8 cellular contexts compared by ENCODE assay signal in the genomic region with DNA sequence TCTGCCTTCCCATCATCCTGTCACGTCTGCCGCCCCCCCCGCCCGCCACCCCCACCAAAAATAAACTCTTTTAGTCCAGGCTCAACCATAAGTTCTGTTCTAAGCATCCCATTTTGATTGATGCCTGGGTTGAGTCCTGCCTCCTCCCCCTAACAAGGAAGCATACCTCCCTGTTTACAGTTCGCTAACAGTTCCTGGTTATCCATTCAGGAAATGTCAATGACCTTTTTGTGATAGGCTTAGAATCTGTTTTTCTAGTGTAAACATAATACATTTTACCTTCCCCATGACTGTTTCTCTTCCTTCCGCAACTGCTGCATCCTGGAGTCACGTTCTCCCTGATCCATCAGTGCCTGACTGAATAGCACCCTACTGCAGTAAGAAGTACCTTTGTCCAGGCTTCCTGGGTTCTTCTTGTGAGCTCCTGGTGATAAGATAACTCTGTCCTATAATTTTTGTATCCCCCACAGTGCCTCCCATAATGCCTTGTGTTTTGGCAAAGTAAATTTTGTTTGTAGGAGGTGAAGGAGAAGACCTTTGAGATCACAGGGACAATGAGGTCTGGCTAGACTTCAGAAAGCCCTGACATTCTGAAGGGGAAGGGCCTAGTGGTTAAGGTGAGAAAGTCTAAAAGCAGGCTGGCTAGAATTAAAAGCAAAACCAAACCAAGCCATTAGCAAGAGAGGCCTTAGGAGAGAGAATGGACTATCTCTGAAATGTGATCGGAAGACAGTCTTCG. TPM values are rescaled to one million over a fixed set of nuclear protein-coding genes. Genes with fewer than 3 reads are reported as not detected.
DNase-seq lines count a peak whose midpoint lies in the region; ATAC-seq, FAIRE-seq and TF ChIP-seq lines count a peak whose summit lies in the region.

No MANE protein-coding gene starts in this region.

- intact Hi-C loops in kidney (cut with DNase I), result no loop called here

- no peaks in the 10 kb centered on the region for H4K20me1 ChIP-seq in H9 (ENCODE audit: control insufficient read depth, insufficient read depth, insufficient read length)

- H2BK5ac ChIP-seq in H9 (ENCODE audit: insufficient read length, low read length), result no peak overlapping the region

- peak overlapping the region; percentile 56; the same call in 1 of the 2 replicates for H3K14ac ChIP-seq in H9 (ENCODE audit: insufficient read depth, low read length)

- no peaks in the 10 kb centered on the region for H3K9me3 ChIP-seq in H9 (ENCODE audit: control insufficient read depth, low read depth, low read length)
- no peaks in the 10 kb centered on the region for H3K9me3 ChIP-seq in kidney (ENCODE audit: control insufficient read depth in 1 of 2, low read length in 2 of 2)
- H3K9me3 ChIP-seq in suprapubic skin, result no peaks in the 10 kb centered on the region

- no peak overlapping the region for H3K4me2 ChIP-seq in H9 (ENCODE audit: insufficient read depth, insufficient read length, low read length)

- H3K9ac ChIP-seq in H9 (ENCODE audit: extremely low read depth, insufficient read length, low read length) (no peak overlapping the region), kidney (ENCODE audit: low read length in 2 of 2) (peak overlapping the region; percentile 1 to 57)

- peaks cover 0 to 5% of the 10 kb centered on the region in 2 donors for H3K36me3 ChIP-seq in kidney (ENCODE audit: control insufficient read depth in 1 of 2, insufficient read depth in 2 of 2, low read length in 2 of 2)
- H3K36me3 ChIP-seq in suprapubic skin, result peaks cover 3% of the 10 kb centered on the region

- FAIRE-seq in kidney (lab: Jason Lieb, UNC), result no peak

- H3K9me3 Mint-ChIP-seq in H9, result no peaks in the 10 kb centered on the region; a peak in 1 of 5 replicates
- no peaks in the 10 kb centered on the region for H3K9me3 Mint-ChIP-seq in activated CD8-positive, alpha-beta T cell treated with anti-CD3 and anti-CD28 coated beads, Interleukin-2, amount 10 ng/mL, durations not matched to agents 7 days and 5 days (ENCODE audit: insufficient read depth)

- H3K4me3 ChIP-seq in kidney (ENCODE audit: low read length in 2 of 2), result peak overlapping the region in 1 of 2 donors; percentile 19
- peak overlapping the region; percentile 14 for H3K4me3 ChIP-seq in suprapubic skin

- no peak overlapping the region for H4K5ac ChIP-seq in H9 (ENCODE audit: insufficient read length, low read depth, low read length)

- H3K79me2 ChIP-seq in H9 (ENCODE audit: insufficient read depth, low read length), result no peaks in the 10 kb centered on the region

- H4K8ac ChIP-seq in H9 (replicated peaks; ENCODE audit: insufficient read length, low read depth, low read length), result no peak overlapping the region

- peak overlapping the region; percentile 72 for H2BK120ac ChIP-seq in H9 (ENCODE audit: low read depth, low read length, poor library complexity, severe bottlenecking)

- H3K27me3 ChIP-seq in H9 (ENCODE audit: insufficient read depth, low read length) (no peaks in the 10 kb centered on the region), suprapubic skin (no peaks in the 10 kb centered on the region)

- H3K27ac ChIP-seq in H9 (ENCODE audit: insufficient read length, low read depth, low read length) (no peak overlapping the region), kidney (ENCODE audit: low read depth in 2 of 2, low read length in 2 of 2) (peak overlapping the region; percentile 79 to 92), suprapubic skin (peak overlapping the region; percentile 88)

- H3K4ac ChIP-seq in H9 (ENCODE audit: low read depth, low read length), result no peak overlapping the region

- no peak for TF ChIP-seq POLR2A in suprapubic skin (IDR thresholded peaks at IDR 0.05)

- no peak overlapping the region for H3K23ac ChIP-seq in H9 (ENCODE audit: insufficient read length, low read depth, low read length)

- peaks cover under 1% of the 10 kb centered on the region for H3K27me3 Mint-ChIP-seq in H9 (ENCODE audit: low read depth)
- no peaks in the 10 kb centered on the region for H3K27me3 Mint-ChIP-seq in activated CD8-positive, alpha-beta T cell treated with anti-CD3 and anti-CD28 coated beads, Interleukin-2, amount 10 ng/mL, durations not matched to agents 7 days and 5 days (ENCODE audit: low read depth)

- H3T11ph ChIP-seq in H9 (ENCODE audit: low read length), result peak overlapping the region; percentile 3

- H3K4me1 ChIP-seq in H9 (ENCODE audit: insufficient read depth, low read length), result peaks cover 19% of the 10 kb centered on the region
- H3K4me1 ChIP-seq in kidney (ENCODE audit: control insufficient read depth in 1 of 2, insufficient read depth in 1 of 2, low read depth in 1 of 2, low read length in 2 of 2), result peaks cover 39 to 40% of the 10 kb centered on the region in 2 donors
- H3K4me1 ChIP-seq in suprapubic skin, result peaks cover 62% of the 10 kb centered on the region

- WGBS in H9 (ENCODE audit: extremely low coverage, insufficient read length, low lambda C conversion rate), result no CpG with 5 or more reads among the region's 9 CpGs
- WGBS in suprapubic skin, result 73% methylated on average over 9 of the region's 9 CpGs

- peak overlapping the region in 1 of 2 experiments; percentile 5; a peak in 1 of 5 replicates for H3K4me3 Mint-ChIP-seq in H9
- peak overlapping the region; percentile 57 for H3K4me3 Mint-ChIP-seq in activated CD8-positive, alpha-beta T cell treated with anti-CD3 and anti-CD28 coated beads, Interleukin-2, amount 10 ng/mL, durations not matched to agents 7 days and 5 days

- peak; percentile 13 for DNase-seq in COLO668 (lab: John Stamatoyannopoulos, UW; ENCODE audit: unreplicated experiment)
- no peak for DNase-seq in H9
- DNase-seq in activated CD8-positive, alpha-beta T cell treated with anti-CD3 and anti-CD28 coated beads, Interleukin-2, amount 10 ng/mL, durations not matched to agents 7 days and 5 days, result peak; percentile 52
- DNase-seq in kidney, result no peak
- DNase-seq in suprapubic skin (ENCODE audit: low spot score in 2 of 2), result no peak
- no peak for DNase-seq in HUDEP-2 (lab: John Stamatoyannopoulos, UW; ENCODE audit: unreplicated experiment in 76 of 76)
- DNase-seq in foreskin melanocyte, result no peak
- no peak for DNase-seq in GM19240 (ENCODE audit: insufficient read length, low spot score)

- TF ChIP-seq CTCF in H9 (conservative IDR thresholded peaks at IDR 0.05) (no peak), kidney (IDR thresholded peaks at IDR 0.05; ENCODE audit: borderline replicate concordance, extremely low read depth, insufficient read depth) (no peak), suprapubic skin (IDR thresholded peaks at IDR 0.05) (no peak)

- POLR2A ChIA-PET in activated CD8-positive, alpha-beta T cell treated with anti-CD3 and anti-CD28 coated beads, Interleukin-2, amount 10 ng/mL, durations not matched to agents 7 days and 5 days (lab: Charles Lee), result interaction anchor here (0.8 to 2.2 kb wide), 4 partner anchors 68 to 160 kb away, joined by 3 to 12 read pairs (median 3); a partner anchor contains a TSS

- H3K27ac Mint-ChIP-seq in H9, result peak overlapping the region in 1 of 3 experiments; percentile 65; a peak in 3 of 7 replicates
- H3K27ac Mint-ChIP-seq in activated CD8-positive, alpha-beta T cell treated with anti-CD3 and anti-CD28 coated beads, Interleukin-2, amount 10 ng/mL, durations not matched to agents 7 days and 5 days, result peak overlapping the region; percentile 87

- H3K56ac ChIP-seq in H9 (ENCODE audit: insufficient read length, low read depth, low read length), result no peak overlapping the region

- H2AFZ ChIP-seq in H9 (ENCODE audit: low read length), result no peak overlapping the region

- peak overlapping the region; percentile 12; the same call in 1 of the 2 replicates for H2BK15ac ChIP-seq in H9 (ENCODE audit: low read depth, low read length)

- no peaks in the 10 kb centered on the region for H3K79me1 ChIP-seq in H9 (ENCODE audit: insufficient read depth, low read depth, low read length, poor library complexity, severe bottlenecking)

- CTCF ChIA-PET in activated CD8-positive, alpha-beta T cell treated with anti-CD3 and anti-CD28 coated beads, Interleukin-2, amount 10 ng/mL, durations not matched to agents 7 days and 5 days (lab: Charles Lee), result interaction anchor here (0.8 to 11.8 kb wide), 9 partner anchors 14 to 160 kb away, joined by 3 to 213 read pairs (median 5); a partner anchor contains a TSS

- no peak overlapping the region for H3K18ac ChIP-seq in H9 (ENCODE audit: insufficient read length, low read depth, low read length)

- H3K4me1 Mint-ChIP-seq in H9, result peaks cover 63 to 66% of the 10 kb centered on the region in 2 experiments
- H3K4me1 Mint-ChIP-seq in activated CD8-positive, alpha-beta T cell treated with anti-CD3 and anti-CD28 coated beads, Interleukin-2, amount 10 ng/mL, durations not matched to agents 7 days and 5 days (ENCODE audit: low read depth), result peaks cover 92% of the 10 kb centered on the region

- no peak overlapping the region for H2BK20ac ChIP-seq in H9 (ENCODE audit: low read depth, low read length, poor library complexity, severe bottlenecking)

- H2BK12ac ChIP-seq in H9 (ENCODE audit: insufficient read length, low read depth, low read length), result no peak overlapping the region

- H2AK5ac ChIP-seq in H9 (ENCODE audit: insufficient read length, low read length), result no peak overlapping the region

- H3K36me3 Mint-ChIP-seq in H9 (ENCODE audit: insufficient read depth in 1 of 3, low read depth in 3 of 3), result peaks cover 2 to 9% (median 8%) of the 10 kb centered on the region in 3 experiments
- peaks cover 43% of the 10 kb centered on the region for H3K36me3 Mint-ChIP-seq in activated CD8-positive, alpha-beta T cell treated with anti-CD3 and anti-CD28 coated beads, Interleukin-2, amount 10 ng/mL, durations not matched to agents 7 days and 5 days (ENCODE audit: low read depth)

- no peak for TF ChIP-seq EP300 in suprapubic skin (IDR thresholded peaks at IDR 0.05)

- no peaks in the 10 kb centered on the region for H3K23me2 ChIP-seq in H9 (ENCODE audit: insufficient read length, low read depth, low read length, poor library complexity, severe bottlenecking)

- H4K91ac ChIP-seq in H9 (ENCODE audit: insufficient read length, low read depth, low read length), result no peak overlapping the region

- ATAC-seq in activated CD8-positive, alpha-beta T cell treated with anti-CD3 and anti-CD28 coated beads, Interleukin-2, amount 10 ng/mL, durations not matched to agents 7 days and 5 days, result peak; percentile 56

RNA-seq across cellular contexts. Expression of a gene that starts 7.3 kb away (rescaled TPM):
- total RNA-seq in H9 (2021) (11.2 and 12.7 TPM in 2 replicates), kidney (37.3 TPM), suprapubic skin (10 to 100 TPM; 46.6 to 63.4 (median 52.9) TPM)
- 10 to 100 TPM; 43.0 to 46.0 TPM for total RNA-seq in activated CD8-positive, alpha-beta T cell treated with anti-CD3 and anti-CD28 coated beads, Interleukin-2, amount 10 ng/mL, durations not matched to agents 7 days and 5 days
- polyA plus RNA-seq in kidney (ENCODE audit: insufficient read depth, low read depth, low replicate concordance), result 24.3 TPM

RNA-seq across cellular contexts. Expression of a gene that starts 27.4 kb away (rescaled TPM):
- total RNA-seq in H9 (2021), result 4.2 and 5.1 TPM in 2 replicates
- 10 to 100 TPM; 29.8 to 30.0 TPM for total RNA-seq in activated CD8-positive, alpha-beta T cell treated with anti-CD3 and anti-CD28 coated beads, Interleukin-2, amount 10 ng/mL, durations not matched to agents 7 days and 5 days
- 9.8 TPM for total RNA-seq in kidney
- 5.7 TPM for polyA plus RNA-seq in kidney (ENCODE audit: insufficient read depth, low read depth, low replicate concordance)
- 1 to 10 TPM in 2 of 4 donors, not detected in 2; 2.7 to 3.8 TPM for total RNA-seq in suprapubic skin

RNA-seq across cellular contexts. Expression of a gene that starts 39.6 kb away (rescaled TPM):
- total RNA-seq in H9 (2021) (36.8 and 39.1 TPM in 2 replicates), kidney (62.9 TPM), suprapubic skin (100 to 1,000 TPM in 1 of 4 donors, 10 to 100 TPM in 3; 37.6 to 101 (median 56.2) TPM)
- total RNA-seq in activated CD8-positive, alpha-beta T cell treated with anti-CD3 and anti-CD28 coated beads, Interleukin-2, amount 10 ng/mL, durations not matched to agents 7 days and 5 days, result 100 to 1,000 TPM; 191 to 193 TPM
- 23.2 TPM for polyA plus RNA-seq in kidney (ENCODE audit: insufficient read depth, low read depth, low replicate concordance)

RNA-seq across cellular contexts. Expression of a gene that starts 39.8 kb away (rescaled TPM):
- total RNA-seq in H9 (2021) (0.85 and 1.3 TPM in 2 replicates), kidney (0.60 TPM), suprapubic skin (1 to 10 TPM in 1 of 4 donors, under 1 TPM in 3; 0.47 to 2.4 (median 0.57) TPM)
- total RNA-seq in activated CD8-positive, alpha-beta T cell treated with anti-CD3 and anti-CD28 coated beads, Interleukin-2, amount 10 ng/mL, durations not matched to agents 7 days and 5 days, result under 1 TPM; 0.37 to 0.45 TPM
- polyA plus RNA-seq in kidney (ENCODE audit: insufficient read depth, low read depth, low replicate concordance), result 0.95 TPM

RNA-seq across cellular contexts. Expression of a gene that starts 55.9 kb away (rescaled TPM):
- total RNA-seq in H9 (2021) (25.8 and 26.1 TPM in 2 replicates), kidney (51.5 TPM), suprapubic skin (10 to 100 TPM; 14.1 to 18.3 (median 15.6) TPM)
- total RNA-seq in activated CD8-positive, alpha-beta T cell treated with anti-CD3 and anti-CD28 coated beads, Interleukin-2, amount 10 ng/mL, durations not matched to agents 7 days and 5 days, result 10 to 100 TPM; 17.0 to 17.6 TPM
- 42.9 TPM for polyA plus RNA-seq in kidney (ENCODE audit: insufficient read depth, low read depth, low replicate concordance)

Comparison
In these comparisons a context has a peak if more than half of its experiments do, and no peak if none do; other contexts are left out.
1. DNase-seq: peak in COLO668 (single experiment) and activated CD8-positive, alpha-beta T cell treated with anti-CD3 and anti-CD28 coated beads, Interleukin-2, amount 10 ng/mL, durations not matched to agents 7 days and 5 days (single experiment); none in H9 (single experiment), kidney (single experiment), suprapubic skin (0 of 2), HUDEP-2 (0 of 76), foreskin melanocyte (single experiment) and GM19240 (single experiment).